9 cellular contexts compared by ENCODE assay signal in the genomic region with DNA sequence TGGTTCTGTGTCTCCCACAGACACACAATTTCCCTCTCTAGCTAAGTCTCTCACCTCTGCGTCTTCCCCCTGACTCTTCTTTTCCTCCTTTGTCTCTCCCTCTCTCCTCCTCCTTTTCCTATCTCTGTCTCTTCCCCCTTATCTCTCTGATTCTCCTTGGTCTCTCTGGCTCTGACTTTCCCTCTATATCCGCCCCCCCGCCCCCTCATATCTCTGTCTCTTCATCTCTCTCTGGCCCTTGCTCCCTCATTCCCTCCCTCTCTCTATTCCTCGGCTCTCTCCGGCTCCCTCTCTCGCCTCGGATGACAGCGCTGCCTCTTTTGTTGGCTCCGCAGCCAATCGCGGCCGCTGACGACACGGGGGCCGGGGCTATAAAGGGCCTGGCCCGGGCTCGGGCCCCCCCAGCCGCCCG. TPM values are rescaled to one million over a fixed set of nuclear protein-coding genes. Genes with fewer than 3 reads are reported as not detected.
DNase-seq lines count a peak whose midpoint lies in the region; ATAC-seq, FAIRE-seq and TF ChIP-seq lines count a peak whose summit lies in the region.
"Had no signal": no experiment of that assay in that cellular context is flagged by ENCODE, and none has a peak within 500 bp of the region (broad histone marks: within the 10 kb centered on the region; RNA-seq: fewer than 3 reads in every experiment).

A gene (plus strand): TSS at position 404 of the 412 bp plus-strand sequence. CDS start 195 bp downstream, outside the sequence.

- intact Hi-C loops in right cardiac atrium (cut with DNase I), result loop anchor here (5.0 to 10.0 kb wide), 3 partner anchors 52 to 195 kb away; a partner anchor contains a TSS

- H3K27ac Mint-ChIP-seq in T-helper 1 cell treated with Interleukin-12 subunit alpha and Interleukin-12 subunit beta and Interleukin-4 antibody, amounts not matched to agents 30 μg/mL and 1 μg/mL, for 36 hours, result peak within 1 kb of the TSS; percentile 57
- peak within 1 kb of the TSS; percentile 96 for H3K27ac Mint-ChIP-seq in progenitor cell of endocrine pancreas

- no peaks in the 10 kb centered on the region for H3K27me3 Mint-ChIP-seq in T-helper 1 cell treated with Interleukin-12 subunit alpha and Interleukin-12 subunit beta and Interleukin-4 antibody, amounts not matched to agents 30 μg/mL and 1 μg/mL, for 36 hours (ENCODE audit: low read depth)
- peaks cover 4% of the 10 kb centered on the region for H3K27me3 Mint-ChIP-seq in progenitor cell of endocrine pancreas

- DNase-seq in D721Med (ENCODE audit: insufficient read length, low spot score) (peak; percentile 80), H7 (no peak), NCI-H146 treated with DMSO at 0.1 percent for 48 hours (lab: John Stamatoyannopoulos, UW; ENCODE audit: unreplicated experiment) (peak; percentile 64), amygdala (lab: John Stamatoyannopoulos, UW) (peak in 53 of 56 donors; percentile 27 to 88 (median 71)), right cardiac atrium (peak; percentile 84 to 94 (median 92)), progenitor cell of endocrine pancreas (ENCODE audit: low spot score, unreplicated experiment) (peak; percentile 55)

- no peak within 1 kb of the TSS for H3K27ac ChIP-seq in right cardiac atrium (ENCODE audit: low read length)

- H3K9me3 Mint-ChIP-seq in T-helper 1 cell treated with Interleukin-12 subunit alpha and Interleukin-12 subunit beta and Interleukin-4 antibody, amounts not matched to agents 30 μg/mL and 1 μg/mL, for 36 hours, result no peaks in the 10 kb centered on the region
- no peaks in the 10 kb centered on the region for H3K9me3 Mint-ChIP-seq in progenitor cell of endocrine pancreas (ENCODE audit: low read depth)

- H3K4me1 Mint-ChIP-seq in T-helper 1 cell treated with Interleukin-12 subunit alpha and Interleukin-12 subunit beta and Interleukin-4 antibody, amounts not matched to agents 30 μg/mL and 1 μg/mL, for 36 hours (ENCODE audit: low read depth), result peaks cover 34% of the 10 kb centered on the region
- peaks cover 45% of the 10 kb centered on the region for H3K4me1 Mint-ChIP-seq in progenitor cell of endocrine pancreas (ENCODE audit: low read depth)

- H3K4me3 ChIP-seq in H7 (ENCODE audit: insufficient read depth, low read depth, low read length), result peak within 1 kb of the TSS; percentile 84
- H3K4me3 ChIP-seq in right cardiac atrium (ENCODE audit: low read length), result peak within 1 kb of the TSS; percentile 98

- H3K9me3 ChIP-seq in right cardiac atrium (ENCODE audit: control insufficient read depth, low read length), result no peaks in the 10 kb centered on the region

- H3K4me3 Mint-ChIP-seq in T-helper 1 cell treated with Interleukin-12 subunit alpha and Interleukin-12 subunit beta and Interleukin-4 antibody, amounts not matched to agents 30 μg/mL and 1 μg/mL, for 36 hours, result peak within 1 kb of the TSS; percentile 91
- H3K4me3 Mint-ChIP-seq in progenitor cell of endocrine pancreas (ENCODE audit: low read depth), result peak within 1 kb of the TSS; percentile 95

- ATAC-seq in right cardiac atrium (peak; percentile 57 to 69), HG03521 (IDR thresholded peaks at IDR 0.05; ENCODE audit: unreplicated experiment) (no peak)

- TF ChIP-seq CTCF in D721Med (IDR thresholded peaks at IDR 0.05; ENCODE audit: insufficient read depth, missing control alignments), result no peak
- no peak for TF ChIP-seq CTCF in progenitor cell of endocrine pancreas (IDR thresholded peaks at IDR 0.05; ENCODE audit: unreplicated experiment)

- H3K27me3 ChIP-seq in H7 (ENCODE audit: control insufficient read depth, insufficient read depth, low read length) (no peaks in the 10 kb centered on the region), right cardiac atrium (ENCODE audit: control insufficient read depth, insufficient read depth) (no peaks in the 10 kb centered on the region)

- H3K36me3 ChIP-seq in H7 (replicated peaks; ENCODE audit: control insufficient read depth, insufficient read depth, low read length), result peaks cover 1% of the 10 kb centered on the region; the same call in 1 of the 2 replicates

- peaks cover 3% of the 10 kb centered on the region for H3K36me3 Mint-ChIP-seq in T-helper 1 cell treated with Interleukin-12 subunit alpha and Interleukin-12 subunit beta and Interleukin-4 antibody, amounts not matched to agents 30 μg/mL and 1 μg/mL, for 36 hours (ENCODE audit: low read depth)
- H3K36me3 Mint-ChIP-seq in progenitor cell of endocrine pancreas (ENCODE audit: insufficient read depth), result peaks cover 2% of the 10 kb centered on the region

- WGBS in right cardiac atrium, result under 1% methylated on average over 19 of the region's 19 CpGs

- FAIRE-seq in D721Med (lab: Jason Lieb, UNC), result no peak
- FAIRE-seq: colon had no signal

- H3K4me1 ChIP-seq in right cardiac atrium (ENCODE audit: control insufficient read depth, insufficient read depth, low read length), result peaks cover 2% of the 10 kb centered on the region

RNA-seq across cellular contexts. Expression of the gene that starts here (rescaled TPM):
- total RNA-seq in H7 (2014; rRNA removed; shearing (Covaris generic)), result 11.1 and 13.7 TPM in 2 replicates
- total RNA-seq in right cardiac atrium (10 to 100 TPM; 16.2 to 17.5 (median 16.7) TPM), progenitor cell of endocrine pancreas (42.8 and 50.3 TPM in 2 replicates)
- polyA plus RNA-seq in right cardiac atrium, result 11.5 TPM
